11 cellular contexts compared by ENCODE assay signal in genomic region chr17:17304521-17304985, GRCh38. TPM values are rescaled to one million over a fixed set of nuclear protein-coding genes. Genes with fewer than 3 reads are reported as not detected.
A peak's percentile ranks its signal among the peaks of the same experiment; 100 is the strongest.
DNase-seq lines count a peak whose midpoint lies in the region; ATAC-seq and TF ChIP-seq lines count a peak whose summit lies in the region.
"Had no signal": no experiment of that assay in that cellular context is flagged by ENCODE, and none has a peak within 500 bp of the region (broad histone marks: within the 10 kb centered on the region; RNA-seq: fewer than 3 reads in every experiment).

No MANE protein-coding gene starts in this region.

- POLR2A ChIA-PET in activated CD4-positive, alpha-beta T cell treated with anti-CD3 and anti-CD28 coated beads, Interleukin-2, amount 10 ng/mL, durations not matched to agents 7 days and 5 days (lab: Charles Lee): no interaction called here

- H3K4me2 ChIP-seq in DOHH2 (ENCODE audit: low read length): peak overlapping the region; percentile 96

- H3K79me2 ChIP-seq in DOHH2 (ENCODE audit: control insufficient read depth, low read length): peaks cover 15% of the 10 kb centered on the region

- CTCF ChIA-PET in activated CD4-positive, alpha-beta T cell treated with anti-CD3 and anti-CD28 coated beads, Interleukin-2, amount 10 ng/mL, durations not matched to agents 7 days and 5 days (lab: Charles Lee): interaction anchor here (0.8 kb wide), 1 partner anchor 17 kb away, joined by 4 read pairs; no protein-coding TSS in a partner anchor

- H3K27ac Mint-ChIP-seq in activated CD4-positive, alpha-beta T cell treated with anti-CD3 and anti-CD28 coated beads, Interleukin-2, amount 10 ng/mL, durations not matched to agents 7 days and 5 days: peak overlapping the region; percentile 90
- H3K27ac Mint-ChIP-seq in naive B cell: peak overlapping the region in 2 of 6 donors; percentile 45 to 56

- H3K9ac ChIP-seq in HUES64 (ENCODE audit: low read depth, low read length): no peak overlapping the region

- no peaks in the 10 kb centered on the region for H3K9me3 Mint-ChIP-seq in activated CD4-positive, alpha-beta T cell treated with anti-CD3 and anti-CD28 coated beads, Interleukin-2, amount 10 ng/mL, durations not matched to agents 7 days and 5 days
- peaks cover 0 to 2% (median 0%) of the 10 kb centered on the region in 7 donors for H3K9me3 Mint-ChIP-seq in naive B cell

- H4K20me1 ChIP-seq in DOHH2 (ENCODE audit: control insufficient read depth, insufficient read depth, low read depth, low read length): no peaks in the 10 kb centered on the region

- peaks cover 38% of the 10 kb centered on the region for H3K4me1 Mint-ChIP-seq in activated CD4-positive, alpha-beta T cell treated with anti-CD3 and anti-CD28 coated beads, Interleukin-2, amount 10 ng/mL, durations not matched to agents 7 days and 5 days
- H3K4me1 Mint-ChIP-seq in naive B cell: peaks cover 17 to 39% (median 29%) of the 10 kb centered on the region in 3 donors

- no peak for ATAC-seq in naive B cell (ENCODE audit: low read depth in 2 of 2)
- no peak for ATAC-seq in HG03378 (IDR thresholded peaks at IDR 0.05; ENCODE audit: unreplicated experiment)
- no peak for ATAC-seq in GM19023 (IDR thresholded peaks at IDR 0.05; ENCODE audit: unreplicated experiment)

- H3K36me3 ChIP-seq in DOHH2 (ENCODE audit: control insufficient read depth, low read length) (peaks cover 12% of the 10 kb centered on the region), HUES64 (ENCODE audit: insufficient read depth, low read length) (peaks cover 6% of the 10 kb centered on the region; the same call in 1 of the 2 replicates)
- H3K36me3 ChIP-seq: uterus had no signal

- no peaks in the 10 kb centered on the region for H3K9me2 ChIP-seq in DOHH2 (replicated peaks; ENCODE audit: control insufficient read depth, low read length)

- no peak for TF ChIP-seq CTCF in DOHH2 (IDR thresholded peaks at IDR 0.05; ENCODE audit: low read depth, low read length, poor library complexity, severe bottlenecking)

- peak; percentile 50 for DNase-seq in activated CD4-positive, alpha-beta T cell treated with anti-CD3 and anti-CD28 coated beads, Interleukin-2, amount 10 ng/mL, durations not matched to agents 7 days and 5 days
- DNase-seq in naive B cell: no peak
- no peak for DNase-seq in medulla oblongata (ENCODE audit: extremely low spot score)
- DNase-seq in NCI-H774 (lab: John Stamatoyannopoulos, UW): no peak
- DNase-seq: activated effector memory CD4-positive, alpha-beta T cell treated with anti-CD3 and anti-CD28 coated beads, Interleukin-2, amount 50 U/mL, for 16 hours; NCI-H446 treated with DMSO at 0.1 percent for 48 hours; uterus had no signal

- H3K27me3 Mint-ChIP-seq in activated CD4-positive, alpha-beta T cell treated with anti-CD3 and anti-CD28 coated beads, Interleukin-2, amount 10 ng/mL, durations not matched to agents 7 days and 5 days: no peaks in the 10 kb centered on the region
- no peaks in the 10 kb centered on the region for H3K27me3 Mint-ChIP-seq in naive B cell

- H3K27me3 ChIP-seq in DOHH2 (ENCODE audit: control insufficient read depth, low read length) (no peaks in the 10 kb centered on the region), HUES64 (ENCODE audit: insufficient read depth, low read length) (peaks cover 12% of the 10 kb centered on the region)
- H3K27me3 ChIP-seq: uterus had no signal

- H3K36me3 Mint-ChIP-seq in activated CD4-positive, alpha-beta T cell treated with anti-CD3 and anti-CD28 coated beads, Interleukin-2, amount 10 ng/mL, durations not matched to agents 7 days and 5 days (ENCODE audit: low read depth): peaks cover 3% of the 10 kb centered on the region
- H3K36me3 Mint-ChIP-seq in naive B cell: no peaks in the 10 kb centered on the region

- WGBS in HUES64: 85% methylated on average over 2 of the region's 2 CpGs

- H3K4me3 ChIP-seq in DOHH2 (ENCODE audit: low read length) (peak overlapping the region; percentile 87), HUES64 (ENCODE audit: low read length) (peak overlapping the region; percentile 80; the same call in 1 of the 2 replicates)

- peaks cover 6% of the 10 kb centered on the region for H3F3A ChIP-seq in DOHH2 (ENCODE audit: control insufficient read depth, insufficient read depth)

- peak overlapping the region; percentile 24 for H3K27ac ChIP-seq in DOHH2 (ENCODE audit: low read depth, low read length)
- no peak overlapping the region for H3K27ac ChIP-seq in HUES64 (ENCODE audit: low read depth, low read length)

- peaks cover 48% of the 10 kb centered on the region for H3K4me1 ChIP-seq in DOHH2 (ENCODE audit: control insufficient read depth, low read length)
- no peaks in the 10 kb centered on the region for H3K4me1 ChIP-seq in HUES64 (ENCODE audit: insufficient read depth, low read length)
- H3K4me1 ChIP-seq: uterus had no signal

- peak overlapping the region; percentile 82 for H3K4me3 Mint-ChIP-seq in activated CD4-positive, alpha-beta T cell treated with anti-CD3 and anti-CD28 coated beads, Interleukin-2, amount 10 ng/mL, durations not matched to agents 7 days and 5 days
- H3K4me3 Mint-ChIP-seq in naive B cell: peak overlapping the region; percentile 72 to 90 (median 82)

- H3K9me3 ChIP-seq in DOHH2 (ENCODE audit: control insufficient read depth, insufficient read depth, low read length) (no peaks in the 10 kb centered on the region), HUES64 (ENCODE audit: insufficient read depth, low read depth, low read length) (no peaks in the 10 kb centered on the region)
- H3K9me3 ChIP-seq: uterus had no signal

RNA-seq across cellular contexts. Expression of gene NT5M, which starts 1.4 kb away (rescaled TPM):
- 3.9 TPM for polyA plus RNA-seq in HUES64 (2013, experiment 1 of 2)
- 6.1 TPM for polyA plus RNA-seq in HUES64 (2013, experiment 2 of 2)
- total RNA-seq in activated CD4-positive, alpha-beta T cell treated with anti-CD3 and anti-CD28 coated beads, Interleukin-2, amount 10 ng/mL, durations not matched to agents 7 days and 5 days: 1 to 10 TPM; 5.5 to 7.6 TPM
- polyA plus RNA-seq in naive B cell (ENCODE audit: low read depth in 6 of 6): 1 to 10 TPM in 1 of 6 donors, under 1 TPM in 4, not detected in 1; 0.19 to 3.2 (median 0.61) TPM

RNA-seq across cellular contexts. Expression of gene COPS3, which starts 23.5 kb away (rescaled TPM):
- 109 TPM for polyA plus RNA-seq in HUES64 (2013, experiment 1 of 2)
- polyA plus RNA-seq in HUES64 (2013, experiment 2 of 2): 96.2 TPM
- total RNA-seq in activated CD4-positive, alpha-beta T cell treated with anti-CD3 and anti-CD28 coated beads, Interleukin-2, amount 10 ng/mL, durations not matched to agents 7 days and 5 days: 100 to 1,000 TPM; 100 TPM
- polyA plus RNA-seq in naive B cell (ENCODE audit: low read depth in 6 of 6): 100 to 1,000 TPM in 2 of 6 donors, 10 to 100 TPM in 4; 80.2 to 117 (median 94.2) TPM
